8 cellular contexts compared by ENCODE assay signal in the genomic region with DNA sequence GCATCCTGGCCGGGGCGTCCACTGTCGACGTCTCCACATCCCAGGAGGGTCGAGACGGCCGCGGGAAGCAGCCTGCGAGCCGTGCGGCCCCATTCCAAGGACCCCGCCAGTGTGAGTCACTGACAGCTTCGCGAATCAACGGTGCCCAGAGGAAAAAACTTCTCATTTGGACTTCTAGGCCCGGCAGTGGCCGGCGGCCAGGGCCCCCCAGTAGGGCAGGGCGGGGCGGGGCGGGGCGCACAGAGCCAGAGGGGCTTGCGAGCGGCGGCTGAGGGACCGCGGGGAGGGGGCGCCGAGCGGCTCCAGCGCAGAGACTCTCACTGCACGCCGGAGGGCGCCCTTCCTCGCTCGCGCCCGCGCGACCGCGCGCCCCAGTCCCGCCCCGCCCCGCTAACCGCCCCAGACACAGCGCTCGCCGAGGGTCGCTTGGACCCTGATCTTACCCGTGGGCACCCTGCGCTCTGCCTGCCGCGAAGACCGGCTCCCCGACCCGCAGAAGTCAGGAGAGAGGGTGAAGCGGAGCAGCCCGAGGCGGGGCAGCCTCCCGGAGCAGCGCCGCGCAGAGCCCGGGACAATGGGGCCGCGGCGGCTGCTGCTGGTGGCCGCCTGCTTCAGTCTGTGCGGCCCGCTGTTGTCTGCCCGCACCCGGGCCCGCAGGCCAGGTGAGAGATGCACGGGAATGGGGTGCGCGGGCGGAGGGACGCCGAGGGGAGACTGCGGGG.
A peak's percentile ranks its signal among the peaks of the same experiment; 100 is the strongest.
DNase-seq lines count a peak whose midpoint lies in the region; ATAC-seq lines count a peak whose summit lies in the region.

TSS of gene F2R (plus strand) at position 393 of the 722 bp plus-strand sequence. CDS start at position 575, 182 bp downstream.

- no peak within 1 kb of the TSS for H3K27ac ChIP-seq in iPS-20b (ENCODE audit: low read length)
- H3K27ac ChIP-seq in skin epidermis: peak within 1 kb of the TSS; percentile 25 to 96 (median 85)

- peak; percentile 44 for DNase-seq in COLO829 (ENCODE audit: low spot score)
- peak; percentile 74 for DNase-seq in HuH-7 (ENCODE audit: low spot score)
- DNase-seq in T1000 (lab: John Stamatoyannopoulos, UW): peak; percentile 42
- DNase-seq in T47D (ENCODE audit: low read depth in 1 of 2, low spot score in 1 of 2): peak; percentile 21 to 65
- no peak for DNase-seq in NCI-H524 treated with DMSO at 0.1 percent for 48 hours (lab: John Stamatoyannopoulos, UW)

- ATAC-seq in GM21381 (IDR thresholded peaks at IDR 0.05; ENCODE audit: unreplicated experiment): peak; percentile 56

- H3K9me3 ChIP-seq in iPS-20b (ENCODE audit: insufficient read depth, low read depth, low read length): no peaks in the 10 kb centered on the region

- no peaks in the 10 kb centered on the region for H3K36me3 ChIP-seq in iPS-20b (ENCODE audit: insufficient read depth, low read depth, low read length)

- in situ Hi-C loops in T47D (cut with HindIII; ENCODE audit: low pct_unique_long_range_greater_than_20kb, low sequenced_read_pairs): no loop called here

- H3K9ac ChIP-seq in iPS-20b (ENCODE audit: low read depth, low read length): peak within 1 kb of the TSS; percentile 87

- H3K27me3 ChIP-seq in iPS-20b (ENCODE audit: insufficient read depth, low read length): peaks cover 29% of the 10 kb centered on the region

- no peaks in the 10 kb centered on the region for H3K4me1 ChIP-seq in iPS-20b (ENCODE audit: insufficient read depth, low read length)

- H3K4me3 ChIP-seq in iPS-20b (ENCODE audit: low read length) (peak within 1 kb of the TSS; percentile 95), skin epidermis (peak within 1 kb of the TSS; percentile 56 to 94 (median 82))
